1 cellular context compared by ENCODE assay signal in genomic region chr4:74202062-74202586, GRCh38.
TF ChIP-seq lines count a peak whose summit lies in the region.

No MANE protein-coding gene starts in this region.

TF ChIP-seq in HepG2, 621 proteins besides CTCF, POLR2A, EP300 and RAD21 (continued from another document and continues in another):
- TF ChIP-seq ZFP1 (CRISPR knock-in tag; IDR thresholded peaks at IDR 0.05), result peak; percentile 57; the same call in 1 of the 2 replicates
- no peak for TF ChIP-seq RORA (CRISPR knock-in tag; IDR thresholded peaks at IDR 0.05)
- TF ChIP-seq ZNF17 (CRISPR knock-in tag; IDR thresholded peaks at IDR 0.05), result no peak
- TF ChIP-seq, protein P1, sequence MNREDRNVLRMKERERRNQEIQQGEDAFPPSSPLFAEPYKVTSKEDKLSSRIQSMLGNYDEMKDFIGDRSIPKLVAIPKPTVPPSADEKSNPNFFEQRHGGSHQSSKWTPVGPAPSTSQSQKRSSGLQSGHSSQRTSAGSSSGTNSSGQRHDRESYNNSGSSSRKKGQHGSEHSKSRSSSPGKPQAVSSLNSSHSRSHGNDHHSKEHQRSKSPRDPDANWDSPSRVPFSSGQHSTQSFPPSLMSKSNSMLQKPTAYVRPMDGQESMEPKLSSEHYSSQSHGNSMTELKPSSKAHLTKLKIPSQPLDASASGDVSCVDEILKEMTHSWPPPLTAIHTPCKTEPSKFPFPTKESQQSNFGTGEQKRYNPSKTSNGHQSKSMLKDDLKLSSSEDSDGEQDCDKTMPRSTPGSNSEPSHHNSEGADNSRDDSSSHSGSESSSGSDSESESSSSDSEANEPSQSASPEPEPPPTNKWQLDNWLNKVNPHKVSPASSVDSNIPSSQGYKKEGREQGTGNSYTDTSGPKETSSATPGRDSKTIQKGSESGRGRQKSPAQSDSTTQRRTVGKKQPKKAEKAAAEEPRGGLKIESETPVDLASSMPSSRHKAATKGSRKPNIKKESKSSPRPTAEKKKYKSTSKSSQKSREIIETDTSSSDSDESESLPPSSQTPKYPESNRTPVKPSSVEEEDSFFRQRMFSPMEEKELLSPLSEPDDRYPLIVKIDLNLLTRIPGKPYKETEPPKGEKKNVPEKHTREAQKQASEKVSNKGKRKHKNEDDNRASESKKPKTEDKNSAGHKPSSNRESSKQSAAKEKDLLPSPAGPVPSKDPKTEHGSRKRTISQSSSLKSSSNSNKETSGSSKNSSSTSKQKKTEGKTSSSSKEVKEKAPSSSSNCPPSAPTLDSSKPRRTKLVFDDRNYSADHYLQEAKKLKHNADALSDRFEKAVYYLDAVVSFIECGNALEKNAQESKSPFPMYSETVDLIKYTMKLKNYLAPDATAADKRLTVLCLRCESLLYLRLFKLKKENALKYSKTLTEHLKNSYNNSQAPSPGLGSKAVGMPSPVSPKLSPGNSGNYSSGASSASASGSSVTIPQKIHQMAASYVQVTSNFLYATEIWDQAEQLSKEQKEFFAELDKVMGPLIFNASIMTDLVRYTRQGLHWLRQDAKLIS (CRISPR knock-in tag; IDR thresholded peaks at IDR 0.05), result no peak
- no peak for TF ChIP-seq ZNF337 (CRISPR knock-in tag; IDR thresholded peaks at IDR 0.05; ENCODE audit: borderline replicate concordance, low read depth)
- TF ChIP-seq GLI4 (CRISPR knock-in tag; IDR thresholded peaks at IDR 0.05; ENCODE audit: borderline replicate concordance), result no peak
- no peak for TF ChIP-seq ZFP37 (CRISPR knock-in tag; IDR thresholded peaks at IDR 0.05; ENCODE audit: borderline replicate concordance)
- no peak for TF ChIP-seq KDM5A (IDR thresholded peaks at IDR 0.05; ENCODE audit: borderline replicate concordance, low read length)
- peak; percentile 82 for TF ChIP-seq ZNF792 (CRISPR knock-in tag; IDR thresholded peaks at IDR 0.05)
- no peak for TF ChIP-seq MTF2 (CRISPR knock-in tag; IDR thresholded peaks at IDR 0.05; ENCODE audit: borderline replicate concordance)
- TF ChIP-seq HOXA5 (CRISPR knock-in tag; IDR thresholded peaks at IDR 0.05), result peak; percentile 99
- TF ChIP-seq ZNF780A (CRISPR knock-in tag; IDR thresholded peaks at IDR 0.05), result no peak
- TF ChIP-seq BRCA1 (CRISPR knock-in tag; IDR thresholded peaks at IDR 0.05), result no peak
- TF ChIP-seq HES4 (CRISPR knock-in tag; IDR thresholded peaks at IDR 0.05; ENCODE audit: borderline replicate concordance), result no peak
- TF ChIP-seq ZNF883 (CRISPR knock-in tag; IDR thresholded peaks at IDR 0.05; ENCODE audit: not compliant biosample characterization), result no peak
- TF ChIP-seq IRX3 (CRISPR knock-in tag; IDR thresholded peaks at IDR 0.05; ENCODE audit: borderline replicate concordance, low read depth), result peak; percentile 57; the same call in 1 of the 2 replicates
- TF ChIP-seq ZNF569 (CRISPR knock-in tag; IDR thresholded peaks at IDR 0.05; ENCODE audit: borderline replicate concordance), result no peak
- TF ChIP-seq ZUFSP (CRISPR knock-in tag; IDR thresholded peaks at IDR 0.05; ENCODE audit: borderline replicate concordance), result no peak
- no peak for TF ChIP-seq POLR2AphosphoS5 (IDR thresholded peaks at IDR 0.05; ENCODE audit: low read depth, low read length)
- no peak for TF ChIP-seq TEF (CRISPR knock-in tag; IDR thresholded peaks at IDR 0.05)
- peak; percentile 78; the same call in 1 of the 2 replicates for TF ChIP-seq PHF21A (CRISPR knock-in tag; IDR thresholded peaks at IDR 0.05)
- no peak for TF ChIP-seq ZNF768 (CRISPR knock-in tag; IDR thresholded peaks at IDR 0.05)
- peak; percentile 73 for TF ChIP-seq GATAD1 (CRISPR knock-in tag; IDR thresholded peaks at IDR 0.05)
- TF ChIP-seq TOE1 (CRISPR knock-in tag; IDR thresholded peaks at IDR 0.05), result no peak
- peak in 1 of 2 experiments; percentile 9; a peak in 1 of 4 replicates for TF ChIP-seq MAFK (conservative IDR thresholded peaks at IDR 0.05 in 1 of 2, IDR thresholded peaks at IDR 0.05 in 1 of 2; ENCODE audit: low read length in 2 of 2)
- TF ChIP-seq SIX1 (CRISPR knock-in tag; IDR thresholded peaks at IDR 0.05; ENCODE audit: borderline replicate concordance), result peak; percentile 84; the same call in 1 of the 2 replicates
- no peak for TF ChIP-seq RFXAP (CRISPR knock-in tag; IDR thresholded peaks at IDR 0.05; ENCODE audit: borderline replicate concordance)
- peak; percentile 79; the same call in 1 of the 2 replicates for TF ChIP-seq SMARCE1 (IDR thresholded peaks at IDR 0.05; ENCODE audit: borderline replicate concordance)
- no peak for TF ChIP-seq ZNF446 (CRISPR knock-in tag; IDR thresholded peaks at IDR 0.05)
- no peak for TF ChIP-seq FLYWCH1 (CRISPR knock-in tag; IDR thresholded peaks at IDR 0.05)
- TF ChIP-seq NRL (CRISPR knock-in tag; IDR thresholded peaks at IDR 0.05; ENCODE audit: borderline replicate concordance), result no peak
- peak; percentile 99 for TF ChIP-seq TBX2 (CRISPR knock-in tag; IDR thresholded peaks at IDR 0.05; ENCODE audit: borderline replicate concordance)
- peak; percentile 99 for TF ChIP-seq FOXP4 (CRISPR knock-in tag; IDR thresholded peaks at IDR 0.05)
- peak; percentile 93 for TF ChIP-seq NCOR1 (IDR thresholded peaks at IDR 0.05; ENCODE audit: borderline replicate concordance, low read length)
- no peak for TF ChIP-seq RFX1 (IDR thresholded peaks at IDR 0.05)
- peak; percentile 90 for TF ChIP-seq GATAD2A (CRISPR knock-in tag; IDR thresholded peaks at IDR 0.05)
- TF ChIP-seq TSC22D2 (CRISPR knock-in tag; IDR thresholded peaks at IDR 0.05; ENCODE audit: borderline replicate concordance), result 0 out of 2 replicates have a peak, but pooled peaks have one; percentile 60
- no peak for TF ChIP-seq ZNF761 (CRISPR knock-in tag; conservative IDR thresholded peaks at IDR 0.05)
- TF ChIP-seq PHF20 (CRISPR knock-in tag; IDR thresholded peaks at IDR 0.05), result no peak
- TF ChIP-seq ZBTB37 (CRISPR knock-in tag; IDR thresholded peaks at IDR 0.05), result no peak
- TF ChIP-seq PLSCR1 (CRISPR knock-in tag; IDR thresholded peaks at IDR 0.05; ENCODE audit: borderline replicate concordance), result no peak
- TF ChIP-seq TRIM24 (CRISPR knock-in tag; IDR thresholded peaks at IDR 0.05), result no peak
- TF ChIP-seq ZNF34 (CRISPR knock-in tag; IDR thresholded peaks at IDR 0.05; ENCODE audit: borderline replicate concordance), result no peak
- TF ChIP-seq REPIN1 (CRISPR knock-in tag; IDR thresholded peaks at IDR 0.05; ENCODE audit: borderline replicate concordance, low read depth), result peak; percentile 84
- TF ChIP-seq ZNF704 (CRISPR knock-in tag; IDR thresholded peaks at IDR 0.05; ENCODE audit: borderline replicate concordance), result no peak
- no peak for TF ChIP-seq ZBTB2 (CRISPR knock-in tag; IDR thresholded peaks at IDR 0.05; ENCODE audit: low read depth)
- peak; percentile 98 for TF ChIP-seq SOX5 (CRISPR knock-in tag; IDR thresholded peaks at IDR 0.05; ENCODE audit: borderline replicate concordance)
- TF ChIP-seq ZNF230 (CRISPR knock-in tag; IDR thresholded peaks at IDR 0.05), result no peak
- peak; percentile 95 for TF ChIP-seq TBL1XR1 (IDR thresholded peaks at IDR 0.05; ENCODE audit: borderline replicate concordance, low read length, partially characterized antibody)
- TF ChIP-seq ZSCAN9 (CRISPR knock-in tag; IDR thresholded peaks at IDR 0.05; ENCODE audit: borderline replicate concordance), result peak; percentile 73; the same call in 1 of the 2 replicates
- TF ChIP-seq ARNT (IDR thresholded peaks at IDR 0.05), result no peak
- TF ChIP-seq ELF4 (CRISPR knock-in tag; IDR thresholded peaks at IDR 0.05; ENCODE audit: borderline replicate concordance), result no peak
- TF ChIP-seq, protein P2, sequence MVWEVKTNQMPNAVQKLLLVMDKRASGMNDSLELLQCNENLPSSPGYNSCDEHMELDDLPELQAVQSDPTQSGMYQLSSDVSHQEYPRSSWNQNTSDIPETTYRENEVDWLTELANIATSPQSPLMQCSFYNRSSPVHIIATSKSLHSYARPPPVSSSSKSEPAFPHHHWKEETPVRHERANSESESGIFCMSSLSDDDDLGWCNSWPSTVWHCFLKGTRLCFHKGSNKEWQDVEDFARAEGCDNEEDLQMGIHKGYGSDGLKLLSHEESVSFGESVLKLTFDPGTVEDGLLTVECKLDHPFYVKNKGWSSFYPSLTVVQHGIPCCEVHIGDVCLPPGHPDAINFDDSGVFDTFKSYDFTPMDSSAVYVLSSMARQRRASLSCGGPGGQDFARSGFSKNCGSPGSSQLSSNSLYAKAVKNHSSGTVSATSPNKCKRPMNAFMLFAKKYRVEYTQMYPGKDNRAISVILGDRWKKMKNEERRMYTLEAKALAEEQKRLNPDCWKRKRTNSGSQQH (CRISPR knock-in tag; IDR thresholded peaks at IDR 0.05; ENCODE audit: low read depth), result peak; percentile 75; the same call in 1 of the 2 replicates
- no peak for TF ChIP-seq ZNF260 (CRISPR knock-in tag; IDR thresholded peaks at IDR 0.05; ENCODE audit: borderline replicate concordance, low read depth)
- TF ChIP-seq ZMYM3 (CRISPR knock-in tag; IDR thresholded peaks at IDR 0.05), result no peak; the same call in 1 of the 2 replicates
- TF ChIP-seq ARNTL (CRISPR knock-in tag; IDR thresholded peaks at IDR 0.05), result 0 out of 2 replicates have a peak, but pooled peaks have one; percentile 57
- no peak for TF ChIP-seq ZNF747 (CRISPR knock-in tag; IDR thresholded peaks at IDR 0.05; ENCODE audit: borderline replicate concordance)
